ENCODE assay signal across 9 cellular contexts in the genomic region with DNA sequence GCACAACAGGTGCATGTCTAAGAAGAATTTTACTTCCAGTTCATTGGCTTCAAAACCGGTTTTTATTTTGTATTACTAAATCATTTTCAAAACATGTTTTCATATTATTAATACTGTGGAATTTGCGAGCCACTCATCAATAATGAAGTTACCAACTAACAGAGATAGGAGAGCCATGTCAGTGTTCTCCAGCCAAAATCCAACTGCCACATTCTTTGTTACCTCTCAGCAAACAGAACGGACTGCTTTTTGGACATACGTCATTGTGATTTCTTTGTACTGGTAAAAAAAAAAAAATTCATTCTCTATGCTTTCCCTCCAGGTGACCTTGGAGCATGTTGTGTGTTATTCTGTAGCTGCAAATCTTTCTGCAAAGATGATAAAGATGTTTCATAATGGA.
"Had no signal": no experiment of that assay in that cellular context is flagged by ENCODE, and none has a peak within 500 bp of the region (broad histone marks: within the 10 kb centered on the region; RNA-seq: fewer than 3 reads in every experiment).

No MANE protein-coding gene starts in this region.

- H3K27ac ChIP-seq: GM23248, HL-60 had no signal

- H3K27ac Mint-ChIP-seq: H9 had no signal

- H3K4me3 ChIP-seq: GM23248, K562 had no signal

- H3K4me3 Mint-ChIP-seq: H9 had no signal

- ATAC-seq: K562 had no signal

- H2AFZ ChIP-seq: GM23248 had no signal

- FAIRE-seq: H1, H54 had no signal

- DNase-seq: GM23248, H9, HCEC 1CT, IMR-90, KG1 had no signal

- H3K9ac ChIP-seq: GM23248 had no signal
